Comparison of ENCODE assay signal across 14 cellular contexts in genomic region chr20:1291191-1291741, GRCh38. TPM values are rescaled to one million over a fixed set of nuclear protein-coding genes. Genes with fewer than 3 reads are reported as not detected.
DNase-seq lines count a peak whose midpoint lies in the region; TF ChIP-seq lines count a peak whose summit lies in the region.
"Had no signal": no experiment of that assay in that cellular context is flagged by ENCODE, and none has a peak within 500 bp of the region (broad histone marks: within the 10 kb centered on the region; RNA-seq: fewer than 3 reads in every experiment).

No MANE protein-coding gene starts in this region.

- H3K27ac ChIP-seq in SJSA1, result peak overlapping the region; percentile 55
- H3K27ac ChIP-seq: BLaER1, sigmoid colon had no signal

- no peaks in the 10 kb centered on the region for H3K36me3 ChIP-seq in SJSA1
- H3K36me3 ChIP-seq: BLaER1 had no signal

- H3K27me3 ChIP-seq in SJSA1 (replicated peaks), result no peaks in the 10 kb centered on the region
- H3K27me3 ChIP-seq: BLaER1, esophagus muscularis mucosa, sigmoid colon had no signal

- peaks cover 22% of the 10 kb centered on the region for H3K4me1 ChIP-seq in SJSA1 (replicated peaks)
- H3K4me1 ChIP-seq: sigmoid colon had no signal

- no peaks in the 10 kb centered on the region for H3K9me3 ChIP-seq in SJSA1 (replicated peaks)
- H3K9me3 ChIP-seq: BLaER1, esophagus muscularis mucosa, sigmoid colon had no signal

- no peak for TF ChIP-seq CTCF in fibroblast of pulmonary artery (IDR thresholded peaks at IDR 0.05; ENCODE audit: low read length, missing control alignments)

- peak; percentile 17 for DNase-seq in COR-L47 (lab: John Stamatoyannopoulos, UW)
- DNase-seq in SJSA1 (ENCODE audit: low read depth in 1 of 2, low spot score in 2 of 2), result peak; percentile 92 to 94
- DNase-seq in fibroblast of pulmonary artery (ENCODE audit: low read depth), result peak; percentile 74
- DNase-seq in occipital lobe (lab: John Stamatoyannopoulos, UW), result peak; percentile 58
- DNase-seq in T1000 (lab: John Stamatoyannopoulos, UW), result no peak
- no peak for DNase-seq in DMS 273 treated with DMSO at 0.1 percent for 48 hours (lab: John Stamatoyannopoulos, UW)
- DNase-seq in activated CD8-positive, alpha-beta memory T cell treated with anti-CD3 and anti-CD28 coated beads, Interleukin-2, amount 50 U/mL, for 4 hours, result no peak
- DNase-seq in D341Med (ENCODE audit: low spot score), result no peak
- DNase-seq: immature natural killer cell; NCI-H1092 treated with DMSO at 0.1 percent for 48 hours; sigmoid colon; stimulated activated naive CD4-positive, alpha-beta T cell treated with Interleukin-2 at 50 U/mL for 16 hours had no signal

- H3K4me3 ChIP-seq in SJSA1 (no peak overlapping the region), fibroblast of pulmonary artery (replicated peaks; ENCODE audit: low read depth, low read length) (no peak overlapping the region)
- H3K4me3 ChIP-seq: BLaER1, esophagus muscularis mucosa, sigmoid colon had no signal

RNA-seq across cellular contexts. Expression of gene SNPH, which starts 25.2 kb away (rescaled TPM):
- 3.3 and 5.4 TPM in 2 replicates for total RNA-seq in SJSA1 (2014; rRNA removed; shearing (Covaris generic))
- 23.4 TPM for total RNA-seq in occipital lobe

RNA-seq across cellular contexts. Expression of gene SDCBP2, which starts 37.7 kb away (rescaled TPM):
- 1.2 and 1.4 TPM in 2 replicates for total RNA-seq in SJSA1 (2014; rRNA removed; shearing (Covaris generic))
- 2.0 TPM for total RNA-seq in occipital lobe

Comparison
In these comparisons a context has a peak if more than half of its experiments do, and no peak if none do; other contexts are left out.
1. DNase-seq: peak in COR-L47 (single experiment), SJSA1 (2 of 2), fibroblast of pulmonary artery (single experiment) and occipital lobe (single experiment); none in T1000 (single experiment), DMS 273 treated with DMSO at 0.1 percent for 48 hours (single experiment), activated CD8-positive, alpha-beta memory T cell treated with anti-CD3 and anti-CD28 coated beads, Interleukin-2, amount 50 U/mL, for 4 hours (single experiment) and D341Med (single experiment).